In the genomic region with DNA sequence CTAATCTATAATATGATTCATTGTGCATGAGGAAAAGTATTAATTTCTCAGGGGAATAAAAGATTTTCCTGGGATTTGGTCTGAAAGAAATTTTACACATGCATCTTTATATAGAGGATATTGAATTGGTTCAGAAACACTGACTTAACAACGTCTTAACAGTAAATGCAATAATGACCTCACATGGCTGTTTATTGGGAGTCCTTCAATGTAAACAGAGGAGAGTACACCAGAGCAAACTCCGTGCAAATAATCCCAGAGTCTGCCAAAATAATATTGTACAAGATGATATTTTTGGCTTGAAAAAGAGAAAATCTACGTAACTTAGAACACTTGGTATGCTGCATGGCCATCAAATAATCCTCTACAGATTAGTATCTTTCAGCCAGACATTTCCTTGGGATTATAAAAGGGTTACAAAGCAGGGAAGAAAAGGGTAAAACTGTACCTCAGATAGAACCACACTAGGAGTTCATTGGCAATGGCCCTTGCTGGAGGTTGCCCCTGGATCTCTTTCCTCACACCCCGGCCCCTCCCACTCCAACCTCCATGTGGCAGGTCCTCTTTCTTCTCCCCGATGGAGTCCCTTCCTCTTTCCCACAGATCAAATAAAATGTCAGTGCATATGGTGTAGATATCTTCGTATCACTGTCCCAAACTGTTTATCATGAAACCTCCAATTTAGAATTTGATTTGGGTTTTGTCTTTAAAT, we compare ENCODE assay signal across 30 cellular contexts.
"Had no signal": no experiment of that assay in that cellular context is flagged by ENCODE, and none has a peak within 500 bp of the region (broad histone marks: within the 10 kb centered on the region; RNA-seq: fewer than 3 reads in every experiment).

No MANE protein-coding gene starts in this region.

- DNase-seq: activated CD4-positive, alpha-beta memory T cell treated with anti-CD3 and anti-CD28 coated beads, Interleukin-2, amount 10 ng/mL, durations not matched to agents 7 days and 5 days; activated CD4-positive, alpha-beta T cell treated with anti-CD3 and anti-CD28 coated beads for 1 hour; activated CD4-positive, alpha-beta T cell treated with anti-CD3 and anti-CD28 coated beads for 48 hours; activated CD4-positive, CD25-positive, alpha-beta regulatory T cell; activated CD8-positive, alpha-beta memory T cell treated with anti-CD3 and anti-CD28 coated beads for 24 hours; activated CD8-positive, alpha-beta memory T cell treated with anti-CD3 and anti-CD28 coated beads, Interleukin-2, amount 10 ng/mL, durations not matched to agents 7 days and 5 days; activated CD8-positive, alpha-beta memory T cell treated with anti-CD3 and anti-CD28 coated beads, Interleukin-2, amount 50 U/mL, for 48 hours; activated effector memory CD4-positive, alpha-beta T cell treated with Interleukin-2 at 50 U/mL for 16 hours; activated naive CD4-positive, alpha-beta T cell treated with anti-CD3 and anti-CD28 coated beads, Interleukin-2, amount 50 U/mL, for 16 hours; activated naive CD8-positive, alpha-beta T cell treated with anti-CD3 and anti-CD28 coated beads for 36 hours; activated T-cell treated with anti-CD3 and anti-CD28 coated beads, Interleukin-2, amount 50 U/mL, for 48 hours; amniotic stem cell; NCI-H1048; NCI-H1105 treated with DMSO at 0.1 percent for 48 hours; NCI-H1436 treated with DMSO at 0.1 percent for 48 hours; NCI-H1694 treated with DMSO at 0.1 percent for 48 hours; NCI-H2029; NCI-H345; NCI-H524 treated with DMSO at 0.1 percent for 48 hours; NK-92 treated with Interleukin-12 subunit alpha and Interleukin-12 subunit beta, amount 100 ng/mL, for 24 hours; PC-3; Peyer's patch; RPMI8226; SHP77 treated with DMSO at 0.1 percent for 48 hours; SK-N-SH; SW 1271; T-helper 1 cell; T-helper 2 cell; T-helper 9 cell; WERI-Rb-1 had no signal

- ATAC-seq: activated CD8-positive, alpha-beta memory T cell treated with anti-CD3 and anti-CD28 coated beads, Interleukin-2, amount 10 ng/mL, durations not matched to agents 7 days and 5 days; PC-3 had no signal
